Comparison of ENCODE assay signal across 1 cellular context in genomic region chr7:28613262-28613661, GRCh38.
TF ChIP-seq lines count a peak whose summit lies in the region.

No MANE protein-coding gene starts in this region.

TF ChIP-seq in HEK293, 187 proteins besides CTCF, POLR2A, EP300 and RAD21 (continued from another document and continues in another):
- no peak for TF ChIP-seq ZNF280C (tag by site-specific recombination; IDR thresholded peaks at IDR 0.05)
- TF ChIP-seq ZNF426 (tag by site-specific recombination; IDR thresholded peaks at IDR 0.05) = no peak
- TF ChIP-seq ZNF354C (tag by site-specific recombination; IDR thresholded peaks at IDR 0.05; ENCODE audit: borderline replicate concordance, low read depth) = no peak
- TF ChIP-seq ZNF837 (tag by site-specific recombination; IDR thresholded peaks at IDR 0.05) = no peak
- no peak for TF ChIP-seq ZSCAN23 (tag by site-specific recombination; IDR thresholded peaks at IDR 0.05)
- peak; percentile 24; the same call in 1 of the 2 replicates for TF ChIP-seq ZNF394 (tag by site-specific recombination; IDR thresholded peaks at IDR 0.05; ENCODE audit: borderline replicate concordance)
- peak; percentile 85 for TF ChIP-seq OSR2 (tag by site-specific recombination; IDR thresholded peaks at IDR 0.05)
- peak; percentile 73 for TF ChIP-seq ZNF366 (tag by site-specific recombination; conservative IDR thresholded peaks at IDR 0.05)
- TF ChIP-seq PRDM6 (tag by site-specific recombination; IDR thresholded peaks at IDR 0.05) = peak; percentile 66
- no peak for TF ChIP-seq ZNF26 (tag by site-specific recombination; IDR thresholded peaks at IDR 0.05)
- TF ChIP-seq KLF7 (tag by site-specific recombination; IDR thresholded peaks at IDR 0.05; ENCODE audit: borderline replicate concordance) = no peak
- TF ChIP-seq, protein P1, sequence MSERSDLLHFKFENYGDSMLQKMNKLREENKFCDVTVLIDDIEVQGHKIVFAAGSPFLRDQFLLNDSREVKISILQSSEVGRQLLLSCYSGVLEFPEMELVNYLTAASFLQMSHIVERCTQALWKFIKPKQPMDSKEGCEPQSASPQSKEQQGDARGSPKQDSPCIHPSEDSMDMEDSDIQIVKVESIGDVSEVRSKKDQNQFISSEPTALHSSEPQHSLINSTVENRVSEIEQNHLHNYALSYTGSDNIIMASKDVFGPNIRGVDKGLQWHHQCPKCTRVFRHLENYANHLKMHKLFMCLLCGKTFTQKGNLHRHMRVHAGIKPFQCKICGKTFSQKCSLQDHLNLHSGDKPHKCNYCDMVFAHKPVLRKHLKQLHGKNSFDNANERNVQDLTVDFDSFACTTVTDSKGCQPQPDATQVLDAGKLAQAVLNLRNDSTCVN (tag by site-specific recombination; optimal IDR thresholded peaks at IDR 0.05) = no peak
- TF ChIP-seq ZNF776 (tag by site-specific recombination; IDR thresholded peaks at IDR 0.05; ENCODE audit: borderline replicate concordance) = no peak
- TF ChIP-seq ZNF501 (tag by site-specific recombination; IDR thresholded peaks at IDR 0.05) = no peak
- TF ChIP-seq, protein P2, sequence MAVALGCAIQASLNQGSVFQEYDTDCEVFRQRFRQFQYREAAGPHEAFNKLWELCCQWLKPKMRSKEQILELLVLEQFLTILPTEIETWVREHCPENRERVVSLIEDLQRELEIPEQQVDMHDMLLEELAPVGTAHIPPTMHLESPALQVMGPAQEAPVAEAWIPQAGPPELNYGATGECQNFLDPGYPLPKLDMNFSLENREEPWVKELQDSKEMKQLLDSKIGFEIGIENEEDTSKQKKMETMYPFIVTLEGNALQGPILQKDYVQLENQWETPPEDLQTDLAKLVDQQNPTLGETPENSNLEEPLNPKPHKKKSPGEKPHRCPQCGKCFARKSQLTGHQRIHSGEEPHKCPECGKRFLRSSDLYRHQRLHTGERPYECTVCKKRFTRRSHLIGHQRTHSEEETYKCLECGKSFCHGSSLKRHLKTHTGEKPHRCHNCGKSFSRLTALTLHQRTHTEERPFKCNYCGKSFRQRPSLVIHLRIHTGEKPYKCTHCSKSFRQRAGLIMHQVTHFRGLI (tag by site-specific recombination; IDR thresholded peaks at IDR 0.05) = no peak
- 0 out of 2 replicates have a peak, but pooled peaks have one; percentile 35 for TF ChIP-seq BCL11A (tag by site-specific recombination; IDR thresholded peaks at IDR 0.05; ENCODE audit: low read depth)
- no peak for TF ChIP-seq ZIC2 (tag by site-specific recombination; IDR thresholded peaks at IDR 0.05)
- TF ChIP-seq ZNF174 (tag by site-specific recombination; IDR thresholded peaks at IDR 0.05) = no peak
- no peak for TF ChIP-seq SP3 (tag by site-specific recombination; IDR thresholded peaks at IDR 0.05)
- no peak for TF ChIP-seq GLIS2 (tag by site-specific recombination; IDR thresholded peaks at IDR 0.05)
- TF ChIP-seq ZNF146 (tag by site-specific recombination; IDR thresholded peaks at IDR 0.05) = no peak
- TF ChIP-seq INSM2 (tag by site-specific recombination; IDR thresholded peaks at IDR 0.05) = no peak
- TF ChIP-seq KLF9 (tag by site-specific recombination; IDR thresholded peaks at IDR 0.05; ENCODE audit: low read depth) = no peak
- TF ChIP-seq ZBTB17 (tag by site-specific recombination; IDR thresholded peaks at IDR 0.05) = peak; percentile 48
- TF ChIP-seq ZNF211 (tag by site-specific recombination; IDR thresholded peaks at IDR 0.05; ENCODE audit: low read depth) = no peak
- TF ChIP-seq, protein P3, sequence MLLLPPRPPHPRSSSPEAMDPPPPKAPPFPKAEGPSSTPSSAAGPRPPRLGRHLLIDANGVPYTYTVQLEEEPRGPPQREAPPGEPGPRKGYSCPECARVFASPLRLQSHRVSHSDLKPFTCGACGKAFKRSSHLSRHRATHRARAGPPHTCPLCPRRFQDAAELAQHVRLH (tag by site-specific recombination; IDR thresholded peaks at IDR 0.05) = no peak
- no peak for TF ChIP-seq ZNF23 (tag by site-specific recombination; IDR thresholded peaks at IDR 0.05; ENCODE audit: borderline replicate concordance)
- 0 out of 2 replicates have a peak, but pooled peaks have one; percentile 15 for TF ChIP-seq GLIS1 (tag by site-specific recombination; IDR thresholded peaks at IDR 0.05)
- no peak for TF ChIP-seq ZSCAN5A (tag by site-specific recombination; IDR thresholded peaks at IDR 0.05)
- TF ChIP-seq ZNF335 (tag by site-specific recombination; conservative IDR thresholded peaks at IDR 0.05) = no peak
- no peak for TF ChIP-seq ZNF510 (tag by site-specific recombination; IDR thresholded peaks at IDR 0.05; ENCODE audit: insufficient replicate concordance)
- no peak for TF ChIP-seq ZNF830 (tag by site-specific recombination; IDR thresholded peaks at IDR 0.05; ENCODE audit: low read depth)
- TF ChIP-seq, protein P4, sequence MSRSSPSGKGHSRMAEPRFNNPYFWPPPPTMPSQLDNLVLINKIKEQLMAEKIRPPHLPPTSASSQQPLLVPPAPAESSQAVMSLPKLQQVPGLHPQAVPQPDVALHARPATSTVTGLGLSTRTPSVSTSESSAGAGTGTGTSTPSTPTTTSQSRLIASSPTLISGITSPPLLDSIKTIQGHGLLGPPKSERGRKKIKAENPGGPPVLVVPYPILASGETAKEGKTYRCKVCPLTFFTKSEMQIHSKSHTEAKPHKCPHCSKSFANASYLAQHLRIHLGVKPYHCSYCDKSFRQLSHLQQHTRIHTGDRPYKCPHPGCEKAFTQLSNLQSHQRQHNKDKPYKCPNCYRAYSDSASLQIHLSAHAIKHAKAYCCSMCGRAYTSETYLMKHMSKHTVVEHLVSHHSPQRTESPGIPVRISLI (tag by site-specific recombination; IDR thresholded peaks at IDR 0.05) = no peak
- TF ChIP-seq PRDM4 (tag by site-specific recombination; IDR thresholded peaks at IDR 0.05) = no peak
- TF ChIP-seq ZNF785 (tag by site-specific recombination; IDR thresholded peaks at IDR 0.05) = no peak
- TF ChIP-seq KLF1 (tag by site-specific recombination; IDR thresholded peaks at IDR 0.05) = no peak
- no peak for TF ChIP-seq ZNF76 (tag by site-specific recombination; IDR thresholded peaks at IDR 0.05; ENCODE audit: borderline replicate concordance, low read depth)
- TF ChIP-seq GLI4 (tag by site-specific recombination; IDR thresholded peaks at IDR 0.05) = no peak
- TF ChIP-seq SP7 (tag by site-specific recombination; IDR thresholded peaks at IDR 0.05) = peak; percentile 74
- no peak for TF ChIP-seq MEIS1 (CRISPR knock-in tag; IDR thresholded peaks at IDR 0.05; ENCODE audit: borderline replicate concordance)
- no peak for TF ChIP-seq ZSCAN30 (tag by site-specific recombination; IDR thresholded peaks at IDR 0.05)
- no peak for TF ChIP-seq ZNF19 (tag by site-specific recombination; IDR thresholded peaks at IDR 0.05; ENCODE audit: low read depth)
- no peak for TF ChIP-seq ZNF2 (tag by site-specific recombination; IDR thresholded peaks at IDR 0.05)
- TF ChIP-seq ZNF391 (tag by site-specific recombination; IDR thresholded peaks at IDR 0.05; ENCODE audit: borderline replicate concordance, low read depth) = no peak
- no peak for TF ChIP-seq ZNF223 (tag by site-specific recombination; IDR thresholded peaks at IDR 0.05)
- TF ChIP-seq PRDM1 (tag by site-specific recombination; IDR thresholded peaks at IDR 0.05) = no peak
- TF ChIP-seq ZNF114 (tag by site-specific recombination; IDR thresholded peaks at IDR 0.05) = no peak
- no peak for TF ChIP-seq ZNF560 (tag by site-specific recombination; IDR thresholded peaks at IDR 0.05; ENCODE audit: borderline replicate concordance)
- no peak for TF ChIP-seq ZNF48 (tag by site-specific recombination; IDR thresholded peaks at IDR 0.05)
- TF ChIP-seq ZNF302 (tag by site-specific recombination; IDR thresholded peaks at IDR 0.05; ENCODE audit: low read depth) = no peak
- no peak for TF ChIP-seq ZNF704 (tag by site-specific recombination; IDR thresholded peaks at IDR 0.05)
- TF ChIP-seq ZNF571 (tag by site-specific recombination; IDR thresholded peaks at IDR 0.05) = no peak
- TF ChIP-seq ZNF623 (tag by site-specific recombination; IDR thresholded peaks at IDR 0.05) = no peak
- no peak for TF ChIP-seq SCRT1 (tag by site-specific recombination; IDR thresholded peaks at IDR 0.05; ENCODE audit: borderline replicate concordance)
- no peak for TF ChIP-seq ZNF404 (tag by site-specific recombination; IDR thresholded peaks at IDR 0.05)
- peak; percentile 76 for TF ChIP-seq ZNF843 (tag by site-specific recombination; IDR thresholded peaks at IDR 0.05)
